Comparison of ENCODE assay signal across 33 cellular contexts in the genomic region with DNA sequence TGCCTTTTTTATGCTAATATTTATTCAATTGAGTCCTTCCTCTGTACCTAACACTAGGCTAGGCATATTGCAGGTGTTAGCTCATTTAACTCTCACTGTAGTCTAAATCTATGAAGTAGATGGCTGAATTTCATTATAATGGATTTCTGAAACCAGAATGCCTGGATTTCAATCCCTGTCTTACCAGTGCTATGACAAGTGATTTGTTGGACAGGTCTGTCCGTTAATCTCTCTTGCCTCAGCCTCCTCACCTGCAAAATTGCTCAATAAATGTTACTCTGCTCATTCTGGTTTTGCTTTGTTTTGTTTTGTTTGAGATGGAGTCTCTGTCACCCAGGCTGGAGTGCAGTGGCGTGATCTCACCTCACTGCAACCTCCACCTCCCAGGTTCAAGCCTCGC.
"Had no signal": no experiment of that assay in that cellular context is flagged by ENCODE, and none has a peak within 500 bp of the region (broad histone marks: within the 10 kb centered on the region; RNA-seq: fewer than 3 reads in every experiment).

No MANE protein-coding gene starts in this region.

- H3K4me3 Mint-ChIP-seq: activated B cell treated with CpG ODN at 0.5 μM for 24 hours; activated CD8-positive, alpha-beta T cell treated with anti-CD3 and anti-CD28 coated beads for 36 hours; activated naive CD4-positive, alpha-beta T cell treated with anti-CD3 and anti-CD28 coated beads for 36 hours; activated naive CD4-positive, alpha-beta T cell treated with anti-CD3 and anti-CD28 coated beads, Interleukin-2, amount 50 U/mL, for 24 hours; activated naive CD8-positive, alpha-beta T cell treated with anti-CD3 and anti-CD28 coated beads for 36 hours; activated naive CD8-positive, alpha-beta T cell treated with anti-CD3 and anti-CD28 coated beads, Interleukin-2, amount 50 U/mL, for 24 hours; activated T-cell treated with anti-CD3 and anti-CD28 coated beads, Interleukin-2, amount 50 U/mL, for 4 hours; activated T-helper 17 cell treated with anti-CD3 and anti-CD28 coated beads, Interleukin-2, amount 50 U/mL, for 72 hours; brain; endodermal cell; T-helper 17 cell; T-helper 2 cell treated with Interferon-gamma antibody and Interleukin-4, amounts not matched to agents 5 μg/mL and 100 μg/mL, for 36 hours had no signal

- H3K27ac ChIP-seq: adrenal gland, esophagus muscularis mucosa, WERI-Rb-1 had no signal

- H3K36me3 Mint-ChIP-seq: activated naive CD4-positive, alpha-beta T cell treated with anti-CD3 and anti-CD28 coated beads, Interleukin-2, amount 50 U/mL, for 24 hours; activated naive CD8-positive, alpha-beta T cell treated with anti-CD3 and anti-CD28 coated beads for 36 hours; brain had no signal

- ATAC-seq: activated CD4-positive, CD25-positive, alpha-beta regulatory T cell treated with anti-CD3 and anti-CD28 coated beads, Interleukin-2, amount 50 U/mL, for 24 hours; activated CD8-positive, alpha-beta T cell treated with anti-CD3 and anti-CD28 coated beads for 36 hours; activated naive CD8-positive, alpha-beta T cell treated with anti-CD3 and anti-CD28 coated beads, Interleukin-2, amount 50 U/mL, for 24 hours; activated T-cell treated with anti-CD3 and anti-CD28 coated beads, Interleukin-2, amount 50 U/mL, for 4 hours; activated T-helper 17 cell treated with anti-CD3 and anti-CD28 coated beads, Interleukin-2, amount 50 U/mL, for 72 hours; T-helper 17 cell had no signal

- H3K27ac Mint-ChIP-seq: activated B cell treated with CpG ODN at 0.5 μM for 24 hours; activated CD8-positive, alpha-beta T cell treated with anti-CD3 and anti-CD28 coated beads for 36 hours; activated naive CD4-positive, alpha-beta T cell treated with anti-CD3 and anti-CD28 coated beads for 36 hours; activated naive CD4-positive, alpha-beta T cell treated with anti-CD3 and anti-CD28 coated beads, Interleukin-2, amount 50 U/mL, for 24 hours; activated naive CD8-positive, alpha-beta T cell treated with anti-CD3 and anti-CD28 coated beads for 36 hours; activated naive CD8-positive, alpha-beta T cell treated with anti-CD3 and anti-CD28 coated beads, Interleukin-2, amount 50 U/mL, for 24 hours; activated T-helper 17 cell treated with anti-CD3 and anti-CD28 coated beads, Interleukin-2, amount 50 U/mL, for 72 hours; brain; endodermal cell; T-helper 17 cell; T-helper 2 cell treated with Interferon-gamma antibody and Interleukin-4, amounts not matched to agents 5 μg/mL and 100 μg/mL, for 36 hours had no signal

- H3K4me1 ChIP-seq: adrenal gland had no signal

- FAIRE-seq: colon had no signal

- DNase-seq: activated B cell treated with CpG ODN at 0.5 μM for 24 hours; activated CD4-positive, alpha-beta T cell treated with anti-CD3 and anti-CD28 coated beads for 48 hours; activated CD4-positive, alpha-beta T cell treated with anti-CD3 and anti-CD28 coated beads, Interleukin-2, amount 50 U/mL, for 1 hour; activated CD4-positive, alpha-beta T cell treated with anti-CD3 and anti-CD28 coated beads, Interleukin-2, amount 50 U/mL, for 48 hours; activated CD8-positive, alpha-beta memory T cell treated with anti-CD3 and anti-CD28 coated beads for 24 hours; activated CD8-positive, alpha-beta T cell treated with anti-CD3 and anti-CD28 coated beads for 36 hours; activated effector memory CD4-positive, alpha-beta T cell treated with Interleukin-2 at 50 U/mL for 16 hours; activated gamma-delta T cell treated with Interleukin-2 at 50 U/mL for 16 hours; activated naive CD4-positive, alpha-beta T cell treated with anti-CD3 and anti-CD28 coated beads for 36 hours; activated naive CD8-positive, alpha-beta T cell treated with anti-CD3 and anti-CD28 coated beads for 36 hours; activated naive CD8-positive, alpha-beta T cell treated with anti-CD3 and anti-CD28 coated beads, Interleukin-2, amount 50 U/mL, for 24 hours; activated T-cell treated with anti-CD3 and anti-CD28 coated beads, Interleukin-2, amount 50 U/mL, for 4 hours; adrenal gland; amygdala; aorta; caudate nucleus; cortex of kidney; dermis blood vessel endothelial cell; effector memory CD4-positive, alpha-beta T cell; endodermal cell; foreskin melanocyte; head of caudate nucleus; T-helper 1 cell; T-helper 17 cell; T1000; WERI-Rb-1 had no signal

- H3K4me1 Mint-ChIP-seq: activated B cell treated with CpG ODN at 0.5 μM for 24 hours; activated naive CD4-positive, alpha-beta T cell treated with anti-CD3 and anti-CD28 coated beads, Interleukin-2, amount 50 U/mL, for 24 hours; activated naive CD8-positive, alpha-beta T cell treated with anti-CD3 and anti-CD28 coated beads for 36 hours; activated naive CD8-positive, alpha-beta T cell treated with anti-CD3 and anti-CD28 coated beads, Interleukin-2, amount 50 U/mL, for 24 hours; T-helper 17 cell had no signal

- H3K4me3 ChIP-seq: adrenal gland, esophagus muscularis mucosa had no signal

- H3K9me3 Mint-ChIP-seq: activated naive CD4-positive, alpha-beta T cell treated with anti-CD3 and anti-CD28 coated beads, Interleukin-2, amount 50 U/mL, for 24 hours; endodermal cell; T-helper 2 cell treated with Interferon-gamma antibody and Interleukin-4, amounts not matched to agents 5 μg/mL and 100 μg/mL, for 36 hours had no signal

- H3K9me3 ChIP-seq: adrenal gland, esophagus muscularis mucosa had no signal

- H3K27me3 ChIP-seq: adrenal gland, esophagus muscularis mucosa had no signal

- H3K36me3 ChIP-seq: adrenal gland, esophagus muscularis mucosa, WERI-Rb-1 had no signal

- H3K27me3 Mint-ChIP-seq: activated B cell treated with CpG ODN at 0.5 μM for 24 hours; activated CD8-positive, alpha-beta T cell treated with anti-CD3 and anti-CD28 coated beads for 36 hours; activated naive CD4-positive, alpha-beta T cell treated with anti-CD3 and anti-CD28 coated beads, Interleukin-2, amount 50 U/mL, for 24 hours; activated naive CD8-positive, alpha-beta T cell treated with anti-CD3 and anti-CD28 coated beads for 36 hours; activated naive CD8-positive, alpha-beta T cell treated with anti-CD3 and anti-CD28 coated beads, Interleukin-2, amount 50 U/mL, for 24 hours; activated T-helper 17 cell treated with anti-CD3 and anti-CD28 coated beads, Interleukin-2, amount 50 U/mL, for 72 hours; brain; T-helper 17 cell had no signal
